Comparison of ENCODE assay signal across 16 cellular contexts in the genomic region with DNA sequence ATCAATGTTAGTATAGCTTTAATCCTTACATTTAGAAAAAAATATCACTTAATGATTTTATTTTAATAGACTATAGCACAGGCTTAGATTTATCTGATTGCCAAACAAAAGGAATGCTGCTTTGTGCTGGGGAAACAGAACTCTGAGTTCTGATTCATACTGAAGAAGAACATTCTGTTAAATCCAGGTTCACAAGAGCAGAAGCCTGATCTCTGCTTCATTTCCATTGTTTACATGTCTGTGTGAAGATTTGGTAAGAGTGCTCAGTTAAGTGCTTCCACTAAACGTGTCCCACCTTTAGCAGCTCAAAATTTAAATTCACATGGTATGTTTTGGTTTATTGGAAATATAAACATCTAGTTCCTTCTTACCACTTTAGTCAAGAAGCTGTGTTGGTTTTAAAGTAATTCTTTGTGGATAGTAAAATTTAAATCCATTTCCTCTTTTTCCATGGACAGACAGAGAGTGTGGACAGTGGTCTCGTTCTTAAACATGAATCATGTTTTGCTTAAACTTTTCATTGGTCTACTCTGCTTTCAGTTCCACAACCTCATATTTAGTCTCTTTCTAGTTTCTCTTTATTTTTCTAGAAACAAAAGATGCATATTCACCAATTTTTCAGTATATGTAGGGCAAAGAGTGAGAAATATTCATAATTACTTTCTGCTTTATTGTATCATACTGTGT. TPM values are rescaled to one million over a fixed set of nuclear protein-coding genes. Genes with fewer than 3 reads are reported as not detected.
DNase-seq lines count a peak whose midpoint lies in the region; ATAC-seq and TF ChIP-seq lines count a peak whose summit lies in the region.
"Had no signal": no experiment of that assay in that cellular context is flagged by ENCODE, and none has a peak within 500 bp of the region (broad histone marks: within the 10 kb centered on the region; RNA-seq: fewer than 3 reads in every experiment).

No MANE protein-coding gene starts in this region.

- peak overlapping the region; percentile 16; the same call in 1 of the 2 replicates for H3K4me3 ChIP-seq in MM.1S (ENCODE audit: low read length)
- H3K4me3 ChIP-seq: ascending aorta, K562, skin epidermis had no signal

- H3K9me2 ChIP-seq in MM.1S (replicated peaks; ENCODE audit: insufficient read depth, low read length): no peaks in the 10 kb centered on the region

- H3K36me3 Mint-ChIP-seq in type B pancreatic cell: no peaks in the 10 kb centered on the region
- H3K36me3 Mint-ChIP-seq: CD4-positive, alpha-beta memory T cell; T-cell had no signal

- H3K27me3 ChIP-seq in MM.1S (replicated peaks; ENCODE audit: insufficient read depth, low read length): no peaks in the 10 kb centered on the region
- H3K27me3 ChIP-seq: ascending aorta had no signal

- H3K27ac Mint-ChIP-seq in type B pancreatic cell: no peak overlapping the region
- H3K27ac Mint-ChIP-seq: activated CD4-positive, alpha-beta T cell treated with anti-CD3 and anti-CD28 coated beads for 36 hours; CD4-positive, alpha-beta memory T cell; T-cell had no signal

- peak overlapping the region; percentile 63 for H3K4me2 ChIP-seq in MM.1S (ENCODE audit: low read depth, low read length)

- no peak overlapping the region; the same call in 1 of the 2 replicates for H3K9ac ChIP-seq in MM.1S (ENCODE audit: low read length)

- H3K4me1 Mint-ChIP-seq in type B pancreatic cell (ENCODE audit: unreplicated experiment): no peaks in the 10 kb centered on the region

- H3F3A ChIP-seq in MM.1S (ENCODE audit: insufficient read depth, low read length): no peaks in the 10 kb centered on the region

- DNase-seq in MM.1S: peak; percentile 49
- DNase-seq in iris pigment epithelial cell (ENCODE audit: low read depth): peak; percentile 85
- no peak for DNase-seq in type B pancreatic cell (ENCODE audit: extremely low spot score, unreplicated experiment)
- no peak for DNase-seq in cerebellar nuclear complex (lab: John Stamatoyannopoulos, UW)
- no peak for DNase-seq in activated CD4-positive, alpha-beta T cell treated with anti-CD3 and anti-CD28 coated beads for 4 hours
- DNase-seq: activated CD4-positive, alpha-beta T cell treated with anti-CD3 and anti-CD28 coated beads for 36 hours; CD4-positive, alpha-beta memory T cell; HCEC 1CT; NCI-H2081; nucleus accumbens; T-cell had no signal

- no peaks in the 10 kb centered on the region for H3K27me3 Mint-ChIP-seq in type B pancreatic cell

- peak overlapping the region; percentile 43; the same call in 1 of the 2 replicates for H3K27ac ChIP-seq in MM.1S (ENCODE audit: low read length)
- H3K27ac ChIP-seq: ascending aorta, skin epidermis had no signal

- no peaks in the 10 kb centered on the region for H3K9me3 Mint-ChIP-seq in type B pancreatic cell
- H3K9me3 Mint-ChIP-seq: CD4-positive, alpha-beta memory T cell; T-cell had no signal

- no peaks in the 10 kb centered on the region for H3K79me2 ChIP-seq in MM.1S (ENCODE audit: low read length)

- no peaks in the 10 kb centered on the region for H4K20me1 ChIP-seq in MM.1S (ENCODE audit: insufficient read depth, low read length)

- no peak overlapping the region for H3K4me3 Mint-ChIP-seq in type B pancreatic cell
- H3K4me3 Mint-ChIP-seq: activated CD4-positive, alpha-beta T cell treated with anti-CD3 and anti-CD28 coated beads for 36 hours; CD4-positive, alpha-beta memory T cell; T-cell had no signal

- H3K36me3 ChIP-seq in MM.1S (replicated peaks; ENCODE audit: insufficient read depth, low read length): no peaks in the 10 kb centered on the region
- H3K36me3 ChIP-seq: ascending aorta had no signal

- TF ChIP-seq CTCF in MM.1S (IDR thresholded peaks at IDR 0.05; ENCODE audit: low read length) (no peak), type B pancreatic cell (conservative IDR thresholded peaks at IDR 0.05) (no peak)

- ATAC-seq in GM18909 (IDR thresholded peaks at IDR 0.05; ENCODE audit: poor library complexity, unreplicated experiment) (peak; percentile 54), GM21529 (IDR thresholded peaks at IDR 0.05; ENCODE audit: unreplicated experiment) (peak; percentile 77)
- ATAC-seq: activated CD4-positive, alpha-beta T cell treated with anti-CD3 and anti-CD28 coated beads for 36 hours; K562; T-cell had no signal

- peak overlapping the region; percentile 50 for H2AFZ ChIP-seq in MM.1S (ENCODE audit: low read length)

- no peaks in the 10 kb centered on the region for H3K9me3 ChIP-seq in MM.1S (replicated peaks; ENCODE audit: insufficient read depth, low read length)
- H3K9me3 ChIP-seq: ascending aorta had no signal

- H3K4me1 ChIP-seq in MM.1S (ENCODE audit: low read length): peaks cover 9% of the 10 kb centered on the region; the same call in 1 of the 2 replicates
- H3K4me1 ChIP-seq: ascending aorta had no signal

RNA-seq across cellular contexts. Expression of gene NYAP2, which starts 59.1 kb away (rescaled TPM):
- 0.46 and 1.00 TPM in 2 replicates for total RNA-seq in type B pancreatic cell (ENCODE audit: low replicate concordance)
- total RNA-seq: activated CD4-positive, alpha-beta T cell treated with anti-CD3 and anti-CD28 coated beads for 36 hours; ascending aorta had no signal

Comparison
In these comparisons a context has a peak if more than half of its experiments do, and no peak if none do; other contexts are left out.
1. DNase-seq: peak in MM.1S (single experiment) and iris pigment epithelial cell (single experiment); none in type B pancreatic cell (single experiment), cerebellar nuclear complex (0 of 2) and activated CD4-positive, alpha-beta T cell treated with anti-CD3 and anti-CD28 coated beads for 4 hours (0 of 2).